Comparison of ENCODE assay signal across 8 cellular contexts in genomic region chr18:74597662-74598349, GRCh38. TPM values are rescaled to one million over a fixed set of nuclear protein-coding genes. Genes with fewer than 3 reads are reported as not detected.
DNase-seq lines count a peak whose midpoint lies in the region; ATAC-seq and TF ChIP-seq lines count a peak whose summit lies in the region.

ZNF407 (plus strand) TSS chr18:74597870; CDS start chr18:74631020, 33,150 bp downstream.

- TF ChIP-seq CTCF in right lobe of liver (IDR thresholded peaks at IDR 0.05), result no peak

- H3K36me3 ChIP-seq in right lobe of liver, result peaks cover 0 to 5% (median 0%) of the 10 kb centered on the region in 4 donors

- H3K4me1 ChIP-seq in right lobe of liver, result peaks cover 0 to 13% (median 3%) of the 10 kb centered on the region in 4 donors

- H3K27me3 ChIP-seq in right lobe of liver, result no peaks in the 10 kb centered on the region

- H3K9me3 ChIP-seq in right lobe of liver, result no peaks in the 10 kb centered on the region

- H3K4me3 ChIP-seq in right lobe of liver, result peak within 1 kb of the TSS; percentile 96 to 98 (median 97)

- TF ChIP-seq POLR2A in right lobe of liver (IDR thresholded peaks at IDR 0.05), result peak; percentile 42

- 10% methylated on average over 6 of the region's 64 CpGs for WGBS in right lobe of liver (ENCODE audit: insufficient coverage, low coverage, low lambda C conversion rate, missing lambda C conversion rate)

- intact Hi-C loops in right lobe of liver (cut with DNase I), result no loop called here

- peak; percentile 88 for DNase-seq in CD1c-positive myeloid dendritic cell (ENCODE audit: extremely low spot score)
- DNase-seq in NCI-H774 (lab: John Stamatoyannopoulos, UW), result peak; percentile 84
- peak; percentile 80 to 81 for DNase-seq in activated CD4-positive, alpha-beta T cell treated with anti-CD3 and anti-CD28 coated beads, Interleukin-2, amount 50 U/mL, for 4 hours
- DNase-seq in dermis microvascular lymphatic vessel endothelial cell (ENCODE audit: low read depth in 2 of 2), result peak; percentile 81 to 90
- DNase-seq in right lobe of liver, result peak; percentile 89 to 91 (median 91)
- peak; percentile 76 to 85 for DNase-seq in stimulated activated CD4-positive, alpha-beta T cell treated with anti-CD3 and anti-CD28 coated beads, Interleukin-4, amount 100 ng/mL, for 48 hours (ENCODE audit: low read depth in 2 of 2)

- peak within 1 kb of the TSS; percentile 98 to 99 (median 98) for H3K27ac ChIP-seq in right lobe of liver

- ATAC-seq in GM19438 (IDR thresholded peaks at IDR 0.05; ENCODE audit: low read depth, unreplicated experiment) (peak; percentile 70), HG03571 (IDR thresholded peaks at IDR 0.05; ENCODE audit: unreplicated experiment) (peak; percentile 68), right lobe of liver (peak; percentile 87 to 95 (median 92))

RNA-seq across cellular contexts. Expression of gene ZNF407, which starts in this region (rescaled TPM):
- total RNA-seq in dermis microvascular lymphatic vessel endothelial cell (11.4 and 14.7 TPM in 2 replicates), right lobe of liver (1 to 10 TPM; 4.3 to 8.0 (median 5.7) TPM)

Comparison
In these comparisons a context has a peak if more than half of its experiments do, and no peak if none do; other contexts are left out.
1. Peak in every context shown above with its lines: DNase-seq, ATAC-seq, H3K4me3 ChIP-seq and H3K27ac ChIP-seq.